14 cellular contexts compared by ENCODE assay signal in the genomic region with DNA sequence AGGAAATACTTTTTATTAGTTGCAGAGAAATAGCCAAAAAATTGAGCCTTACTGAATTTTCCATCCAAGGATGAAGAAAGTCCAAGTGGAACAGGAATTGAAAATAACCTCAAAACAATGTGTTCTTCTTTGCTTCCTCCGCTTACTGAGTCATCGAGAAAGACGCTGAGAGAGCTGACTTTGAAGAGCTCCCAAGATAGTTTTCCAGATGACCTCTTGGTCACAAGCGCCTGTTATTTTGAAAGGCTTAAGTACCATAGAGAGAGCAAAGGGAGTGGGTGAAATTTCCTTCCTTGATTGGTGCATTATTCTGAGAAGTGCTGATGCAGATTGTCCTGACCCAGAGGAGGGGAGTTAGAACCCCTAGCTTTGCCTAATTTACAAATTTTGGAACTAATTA.
DNase-seq lines count a peak whose midpoint lies in the region; ATAC-seq, FAIRE-seq and TF ChIP-seq lines count a peak whose summit lies in the region.
"Had no signal": no experiment of that assay in that cellular context is flagged by ENCODE, and none has a peak within 500 bp of the region (broad histone marks: within the 10 kb centered on the region; RNA-seq: fewer than 3 reads in every experiment).

No MANE protein-coding gene starts in this region.

- FAIRE-seq in astrocyte (lab: Jason Lieb, UNC): no peak
- FAIRE-seq: colon had no signal

- no peak overlapping the region for H3K27ac Mint-ChIP-seq in astrocyte (ENCODE audit: unreplicated experiment)
- H3K27ac Mint-ChIP-seq in CD4-positive, alpha-beta memory T cell: no peak overlapping the region
- H3K27ac Mint-ChIP-seq: activated T-cell treated with anti-CD3 and anti-CD28 coated beads, Interleukin-2, amount 50 U/mL, for 72 hours; memory B cell had no signal

- H3K4me2 ChIP-seq in astrocyte (ENCODE audit: low read length): no peak overlapping the region

- intact Hi-C loops in sciatic nerve (cut with DNase I) (no loop called here), transverse colon (cut with DNase I; ENCODE audit: low total_unique reads) (no loop called here)
- intact Hi-C loops in CD4-positive, alpha-beta memory T cell (cut with micrococcal nuclease): no loop called here

- 36 to 76% methylated on average over 3 to 4 of the region's 4 CpGs for WGBS in transverse colon (ENCODE audit: low coverage in 1 of 2), 2 donors

- H3K36me3 ChIP-seq in astrocyte (ENCODE audit: insufficient read depth, low read length): no peaks in the 10 kb centered on the region
- no peaks in the 10 kb centered on the region for H3K36me3 ChIP-seq in CD4-positive, alpha-beta memory T cell (ENCODE audit: insufficient read depth, low read length)
- H3K36me3 ChIP-seq in transverse colon: no peaks in the 10 kb centered on the region
- H3K36me3 ChIP-seq: BLaER1 treated with 17β-estradiol and CSF1 and Interleukin-3, amounts not matched to agents 10 nM and 100 nM had no signal

- no peaks in the 10 kb centered on the region for H3K36me3 Mint-ChIP-seq in astrocyte (ENCODE audit: low read depth, unreplicated experiment)
- H3K36me3 Mint-ChIP-seq in CD4-positive, alpha-beta memory T cell: no peaks in the 10 kb centered on the region
- H3K36me3 Mint-ChIP-seq: memory B cell had no signal

- no peak overlapping the region for H2AFZ ChIP-seq in astrocyte (ENCODE audit: low read depth, low read length)

- H3K4me1 Mint-ChIP-seq in astrocyte (ENCODE audit: low read depth, unreplicated experiment): peaks cover 10% of the 10 kb centered on the region
- H3K4me1 Mint-ChIP-seq in CD4-positive, alpha-beta memory T cell: no peaks in the 10 kb centered on the region
- H3K4me1 Mint-ChIP-seq: memory B cell had no signal

- H3K4me1 ChIP-seq in astrocyte (ENCODE audit: insufficient read depth, low read length) (no peaks in the 10 kb centered on the region), transverse colon (no peaks in the 10 kb centered on the region)
- H3K4me1 ChIP-seq in CD4-positive, alpha-beta memory T cell (ENCODE audit: insufficient read depth, low read length): no peaks in the 10 kb centered on the region

- TF ChIP-seq POLR2A in transverse colon (IDR thresholded peaks at IDR 0.05): no peak

- H3K27me3 ChIP-seq in astrocyte (ENCODE audit: insufficient read depth, low read length): no peaks in the 10 kb centered on the region
- H3K27me3 ChIP-seq in CD4-positive, alpha-beta memory T cell (ENCODE audit: insufficient read depth, low read length): no peaks in the 10 kb centered on the region
- H3K27me3 ChIP-seq in transverse colon: no peaks in the 10 kb centered on the region
- H3K27me3 ChIP-seq: BLaER1 treated with 17β-estradiol and CSF1 and Interleukin-3, amounts not matched to agents 10 nM and 100 nM had no signal

- no peaks in the 10 kb centered on the region for H3K79me2 ChIP-seq in astrocyte (ENCODE audit: insufficient read depth, low read length)

- H3K9me3 ChIP-seq in astrocyte (ENCODE audit: insufficient read depth, low read depth, low read length): no peaks in the 10 kb centered on the region
- H3K9me3 ChIP-seq in CD4-positive, alpha-beta memory T cell (ENCODE audit: control insufficient read depth in 1 of 2, low read length in 2 of 2): no peaks in the 10 kb centered on the region
- H3K9me3 ChIP-seq in transverse colon: no peaks in the 10 kb centered on the region
- H3K9me3 ChIP-seq: BLaER1 treated with 17β-estradiol and CSF1 and Interleukin-3, amounts not matched to agents 10 nM and 100 nM had no signal

- H3K4me3 ChIP-seq in astrocyte (ENCODE audit: insufficient read depth, low read depth, low read length): no peak overlapping the region
- no peak overlapping the region for H3K4me3 ChIP-seq in CD4-positive, alpha-beta memory T cell (ENCODE audit: low read length in 2 of 2)
- no peak overlapping the region for H3K4me3 ChIP-seq in transverse colon
- H3K4me3 ChIP-seq: BLaER1 treated with 17β-estradiol and CSF1 and Interleukin-3, amounts not matched to agents 10 nM and 100 nM had no signal

- TF ChIP-seq CTCF in astrocyte (IDR thresholded peaks at IDR 0.05; ENCODE audit: insufficient read depth, low read depth, low read length) (no peak), transverse colon (IDR thresholded peaks at IDR 0.05) (no peak)

- no peaks in the 10 kb centered on the region for H4K20me1 ChIP-seq in astrocyte (ENCODE audit: insufficient read depth, low read length)
- H4K20me1 ChIP-seq: BLaER1 treated with 17β-estradiol and CSF1 and Interleukin-3, amounts not matched to agents 10 nM and 100 nM had no signal

- H3K27ac ChIP-seq in astrocyte (ENCODE audit: low read depth, low read length): no peak overlapping the region
- no peak overlapping the region for H3K27ac ChIP-seq in CD4-positive, alpha-beta memory T cell (ENCODE audit: low read depth, low read length)
- no peak overlapping the region for H3K27ac ChIP-seq in transverse colon

- no peaks in the 10 kb centered on the region for H3K9me3 Mint-ChIP-seq in astrocyte (ENCODE audit: unreplicated experiment)
- H3K9me3 Mint-ChIP-seq in CD4-positive, alpha-beta memory T cell: peaks cover 0 to 2% (median 0%) of the 10 kb centered on the region in 8 donors
- H3K9me3 Mint-ChIP-seq: activated T-cell treated with anti-CD3 and anti-CD28 coated beads, Interleukin-2, amount 50 U/mL, for 72 hours had no signal

- no peak for TF ChIP-seq EP300 in transverse colon (IDR thresholded peaks at IDR 0.05; ENCODE audit: low read depth)

- CTCF ChIA-PET in CD4-positive, alpha-beta memory T cell (lab: Charles Lee; ENCODE audit: partially characterized antibody): no interaction called here

- in situ Hi-C loops in transverse colon (cut with MboI; ENCODE audit: low pct_ligation_motif_present in 1 of 4, low pct_unique_long_range_greater_than_20kb in 1 of 4, low sequenced_read_pairs in 3 of 4): no loop called here

- H3K9ac ChIP-seq in astrocyte (ENCODE audit: low read length): no peak overlapping the region

- ATAC-seq in sciatic nerve: peak; percentile 86
- ATAC-seq: activated T-cell treated with anti-CD3 and anti-CD28 coated beads, Interleukin-2, amount 50 U/mL, for 72 hours had no signal

- peak; percentile 43 for DNase-seq in COLO829 (ENCODE audit: low spot score)
- DNase-seq in astrocyte (ENCODE audit: low read depth): peak; percentile 61
- DNase-seq in iris pigment epithelial cell (ENCODE audit: low read depth): peak; percentile 85
- no peak for DNase-seq in sciatic nerve (ENCODE audit: low spot score)
- DNase-seq in CD4-positive, alpha-beta memory T cell: no peak
- no peak for DNase-seq in activated CD4-positive, alpha-beta T cell treated with anti-CD3 and anti-CD28 coated beads, Interleukin-2, amount 50 U/mL, for 1 hour
- no peak for DNase-seq in transverse colon
- DNase-seq in NCI-H128 (lab: John Stamatoyannopoulos, UW; ENCODE audit: unreplicated experiment): no peak
- DNase-seq: activated T-cell treated with anti-CD3 and anti-CD28 coated beads, Interleukin-2, amount 50 U/mL, for 72 hours; erythroblast; NCI-H2171 treated with DMSO at 0.1 percent for 48 hours had no signal

- POLR2A ChIA-PET in CD4-positive, alpha-beta memory T cell (lab: Charles Lee; ENCODE audit: partially characterized antibody): no interaction called here

- H3K27me3 Mint-ChIP-seq in astrocyte (ENCODE audit: low read depth, unreplicated experiment): no peaks in the 10 kb centered on the region
- H3K27me3 Mint-ChIP-seq in CD4-positive, alpha-beta memory T cell: no peaks in the 10 kb centered on the region
- H3K27me3 Mint-ChIP-seq: memory B cell had no signal

- H3K4me3 Mint-ChIP-seq in astrocyte (ENCODE audit: unreplicated experiment): no peak overlapping the region
- H3K4me3 Mint-ChIP-seq in CD4-positive, alpha-beta memory T cell: no peak overlapping the region
- H3K4me3 Mint-ChIP-seq: activated T-cell treated with anti-CD3 and anti-CD28 coated beads, Interleukin-2, amount 50 U/mL, for 72 hours; memory B cell had no signal

Comparison
In these comparisons a context has a peak if more than half of its experiments do, and no peak if none do; other contexts are left out.
1. DNase-seq: peak in COLO829 (single experiment), astrocyte (single experiment) and iris pigment epithelial cell (single experiment); none in sciatic nerve (single experiment), CD4-positive, alpha-beta memory T cell (0 of 5), activated CD4-positive, alpha-beta T cell treated with anti-CD3 and anti-CD28 coated beads, Interleukin-2, amount 50 U/mL, for 1 hour (single experiment), transverse colon (single experiment) and NCI-H128 (single experiment).